ENCODE assay signal across 8 cellular contexts in genomic region chr1:224747578-224747977, GRCh38.
DNase-seq lines count a peak whose midpoint lies in the region; ATAC-seq, FAIRE-seq and TF ChIP-seq lines count a peak whose summit lies in the region.

No MANE protein-coding gene starts in this region.

- no peak overlapping the region for H2AK5ac ChIP-seq in IMR-90 (ENCODE audit: low read depth, low read length)

- no peak overlapping the region for H3K9ac ChIP-seq in IMR-90 (ENCODE audit: low read depth, low read length)
- H3K9ac ChIP-seq in GM12878 (ENCODE audit: control insufficient read depth, insufficient read depth, low read length), result no peak overlapping the region
- H3K9ac ChIP-seq in Karpas-422 (ENCODE audit: low read length), result no peak overlapping the region

- dilution Hi-C loops in IMR-90 (cut with HindIII; ENCODE audit: low sequenced_read_pairs, unreplicated experiment), result no loop called here

- H3K14ac ChIP-seq in IMR-90 (replicated peaks; ENCODE audit: low read depth, low read length), result no peak overlapping the region

- H3K79me2 ChIP-seq in GM12878 (ENCODE audit: control insufficient read depth, insufficient read depth, low read length) (no peaks in the 10 kb centered on the region), Karpas-422 (ENCODE audit: low read length) (no peaks in the 10 kb centered on the region)

- H2AFZ ChIP-seq in IMR-90 (replicated peaks; ENCODE audit: low read length, poor library complexity) (no peak overlapping the region), GM12878 (ENCODE audit: control insufficient read depth, low read depth, low read length) (no peak overlapping the region), Karpas-422 (ENCODE audit: low read length) (no peak overlapping the region)

- H3K4ac ChIP-seq in IMR-90 (ENCODE audit: low read depth, low read length), result no peak overlapping the region

- H3K4me1 ChIP-seq in IMR-90 (ENCODE audit: control insufficient read depth, insufficient read depth, low read length) (no peaks in the 10 kb centered on the region), GM12878 (ENCODE audit: control insufficient read depth, insufficient read depth, low read length) (peaks cover 53% of the 10 kb centered on the region), Karpas-422 (ENCODE audit: low read length) (no peaks in the 10 kb centered on the region)

- H3K23ac ChIP-seq in IMR-90 (ENCODE audit: low read depth, low read length), result no peak overlapping the region

- no TSS peak for BruUV-seq in IMR-90 (replicated peaks; lab: Mats Ljungman, UMichigan)
- BruUV-seq in GM12878 (replicated peaks; lab: Mats Ljungman, UMichigan), result no TSS peak

- RAD21 ChIA-PET in GM12878 (lab: Charles Lee; ENCODE audit: unreplicated experiment), result interaction anchor here (1.0 to 13.1 kb wide), 6 partner anchors 11 to 134 kb away, joined by 4 to 174 read pairs (median 5); no protein-coding TSS in a partner anchor

- H4K20me1 ChIP-seq in IMR-90 (ENCODE audit: insufficient read depth, low read length) (no peaks in the 10 kb centered on the region), GM12878 (ENCODE audit: control insufficient read depth, insufficient read depth) (no peaks in the 10 kb centered on the region), Karpas-422 (ENCODE audit: insufficient read depth, low read depth, low read length) (no peaks in the 10 kb centered on the region)

- TF ChIP-seq CTCF in GM20000 (IDR thresholded peaks at IDR 0.05; ENCODE audit: extremely low read depth, missing control alignments), result no peak
- no peak for TF ChIP-seq CTCF in IMR-90 (conservative IDR thresholded peaks at IDR 0.05; ENCODE audit: low read depth, low read length)
- no peak for TF ChIP-seq CTCF in GM12878 (IDR thresholded peaks at IDR 0.05 in 2 of 3, conservative IDR thresholded peaks at IDR 0.05 in 1 of 3; ENCODE audit: control insufficient read depth in 2 of 3, extremely low read depth in 1 of 3, insufficient read depth in 1 of 3, low read depth in 3 of 3, low read length in 3 of 3)

- H3K36me3 ChIP-seq in IMR-90 (ENCODE audit: control insufficient read depth, insufficient read depth, low read length) (no peaks in the 10 kb centered on the region), GM12878 (ENCODE audit: control insufficient read depth in 2 of 2, insufficient read depth in 2 of 2, low read length in 1 of 2) (no peaks in the 10 kb centered on the region), Karpas-422 (ENCODE audit: insufficient read depth, low read length) (no peaks in the 10 kb centered on the region)

- POLR2A ChIA-PET in IMR-90 (lab: Charles Lee; ENCODE audit: unreplicated experiment) (no interaction called here), GM12878 (lab: Charles Lee) (interaction anchor here (0.6 to 5.2 kb wide), 4 partner anchors 8 to 148 kb away, joined by 3 to 34 read pairs (median 10); no protein-coding TSS in a partner anchor)

- intact Hi-C loops in IMR-90 (cut with micrococcal nuclease), result no loop called here
- intact Hi-C loops in GM12878 (cut with micrococcal nuclease; ENCODE audit: unreplicated experiment), result loop anchor here (5.0 kb wide), 1 partner anchor 35 kb away; no protein-coding TSS in a partner anchor

- TF ChIP-seq POLR2A in IMR-90 (IDR thresholded peaks at IDR 0.05; ENCODE audit: low read depth, low read length) (no peak), GM12878 (IDR thresholded peaks at IDR 0.05; ENCODE audit: low read depth, low read length) (no peak)

- H3K27ac ChIP-seq in IMR-90 (ENCODE audit: insufficient read depth, low read length) (no peak overlapping the region), GM12878 (ENCODE audit: control insufficient read depth, insufficient read depth) (no peak overlapping the region), Karpas-422 (ENCODE audit: low read length) (no peak overlapping the region)

- no peak for TF ChIP-seq RAD21 in IMR-90 (IDR thresholded peaks at IDR 0.05; ENCODE audit: low read length)
- TF ChIP-seq RAD21 in GM12878 (IDR thresholded peaks at IDR 0.05; ENCODE audit: insufficient read depth, low read depth, low read length), result no peak

- DNase-seq in COR-L47 (lab: John Stamatoyannopoulos, UW), result peak; percentile 30
- DNase-seq in GM20000 (ENCODE audit: low spot score), result peak; percentile 51
- peak; percentile 29 for DNase-seq in IMR-90
- DNase-seq in GM12878 (ENCODE audit: low read depth, low spot score), result no peak
- DNase-seq in central memory CD4-positive, alpha-beta T cell, result no peak
- DNase-seq in SHP77 treated with DMSO at 0.1 percent for 48 hours (lab: John Stamatoyannopoulos, UW), result no peak
- DNase-seq in activated effector memory CD4-positive, alpha-beta T cell treated with Interleukin-2 at 50 U/mL for 16 hours, result no peak
- no peak for DNase-seq in Karpas-422

- H3K79me1 ChIP-seq in IMR-90 (ENCODE audit: low read depth in 1 of 2, low read length in 2 of 2), result no peaks in the 10 kb centered on the region

- no peak overlapping the region for H2BK120ac ChIP-seq in IMR-90 (ENCODE audit: low read depth, low read length)

- H3K9me3 ChIP-seq in IMR-90 (ENCODE audit: control insufficient read depth, insufficient read depth, low read length), result no peaks in the 10 kb centered on the region
- no peaks in the 10 kb centered on the region; the same call in 1 of the 3 replicates for H3K9me3 ChIP-seq in GM12878 (replicated peaks; ENCODE audit: control insufficient read depth, insufficient read depth, low read length)
- no peaks in the 10 kb centered on the region for H3K9me3 ChIP-seq in Karpas-422 (ENCODE audit: low read length)

- no peak overlapping the region for H3K18ac ChIP-seq in IMR-90 (ENCODE audit: low read depth, low read length)

- no peak overlapping the region for H2BK20ac ChIP-seq in IMR-90 (ENCODE audit: low read depth, low read length)

- H3K27me3 ChIP-seq in IMR-90 (ENCODE audit: control insufficient read depth, insufficient read depth, low read length) (no peaks in the 10 kb centered on the region), GM12878 (replicated peaks in 1 of 2; ENCODE audit: control insufficient read depth in 2 of 2, insufficient read depth in 2 of 2, low read length in 1 of 2) (no peaks in the 10 kb centered on the region), Karpas-422 (ENCODE audit: low read length) (0 out of 2 replicates have a peak, but pooled peaks cover 4% of the 10 kb centered on the region)

- no peaks in the 10 kb centered on the region for H3K9me2 ChIP-seq in Karpas-422 (replicated peaks; ENCODE audit: insufficient read depth, low read length)

- TF ChIP-seq EP300 in GM12878 (IDR thresholded peaks at IDR 0.05; ENCODE audit: borderline replicate concordance in 1 of 2, control insufficient read depth in 1 of 2, low read depth in 2 of 2, low read length in 2 of 2), result no peak

- no CpG with 5 or more reads among the region's 4 CpGs for WGBS in IMR-90 (ENCODE audit: extremely low coverage in 2 of 2, insufficient read length in 1 of 2), 2 experiments
- WGBS in GM12878 (ENCODE audit: insufficient coverage, insufficient replicate concordance, low lambda C conversion rate, missing lambda C conversion rate), result 43% methylated on average over 4 of the region's 4 CpGs

- no peak for FAIRE-seq in GM12878 (lab: Jason Lieb, UNC)

- no peak overlapping the region for H4K8ac ChIP-seq in IMR-90 (ENCODE audit: low read depth in 2 of 2, low read length in 2 of 2)

- H3K4me3 ChIP-seq in IMR-90 (ENCODE audit: insufficient read depth, low read depth, low read length), result no peak overlapping the region
- H3K4me3 ChIP-seq in GM12878, result no peak overlapping the region
- no peak overlapping the region for H3K4me3 ChIP-seq in Karpas-422 (ENCODE audit: low read length)

- SMC1A ChIA-PET in GM12878 (lab: Charles Lee; ENCODE audit: uncharacterized antibody, unreplicated experiment), result interaction anchor here (1.0 to 8.5 kb wide), 10 partner anchors 11 to 104 kb away, joined by 3 to 135 read pairs (median 10); no protein-coding TSS in a partner anchor

- no peak overlapping the region for H2AK9ac ChIP-seq in IMR-90 (replicated peaks; ENCODE audit: low read depth, low read length, poor library complexity)

- ATAC-seq in IMR-90 (ENCODE audit: low read depth) (no peak), GM12878 (peak; percentile 45)

- no peak overlapping the region for H4K91ac ChIP-seq in IMR-90 (ENCODE audit: insufficient read depth, low read depth, low read length)

- CTCF ChIA-PET in IMR-90 (lab: Yijun Ruan, JAX), result no interaction called here
- CTCF ChIA-PET in GM12878 (lab: Yijun Ruan, JAX), result interaction anchor here (2.9 to 4.3 kb wide), 4 partner anchors 11 to 104 kb away, joined by 7 to 28 read pairs (median 17); no protein-coding TSS in a partner anchor

- no peak overlapping the region for H4K5ac ChIP-seq in IMR-90 (ENCODE audit: low read depth, low read length)

- H2BK5ac ChIP-seq in IMR-90 (ENCODE audit: low read depth, low read length, poor library complexity, severe bottlenecking), result no peak overlapping the region

- in situ Hi-C loops in IMR-90 (cut with MboI; ENCODE audit: low sequenced_read_pairs) (no loop called here), GM12878 (cut with MboI) (no loop called here)

- H2BK15ac ChIP-seq in IMR-90 (ENCODE audit: low read depth, low read length), result no peak overlapping the region

- no peaks in the 10 kb centered on the region; the same call in 1 of the 2 replicates for H3K9me1 ChIP-seq in IMR-90 (ENCODE audit: insufficient read depth, low read length)

- H3K4me2 ChIP-seq in IMR-90 (ENCODE audit: low read depth, low read length), result no peak overlapping the region
- H3K4me2 ChIP-seq in GM12878 (ENCODE audit: control insufficient read depth, insufficient read depth), result no peak overlapping the region
- H3K4me2 ChIP-seq in Karpas-422 (ENCODE audit: low read depth, low read length, poor library complexity, severe bottlenecking), result no peak overlapping the region

- no peak overlapping the region for H3K56ac ChIP-seq in IMR-90 (ENCODE audit: extremely low read depth, insufficient read depth, low read length)

TF ChIP-seq in IMR-90, 13 proteins besides CTCF, POLR2A, EP300 and RAD21 (continues in another document):
- TF ChIP-seq CHD1 (IDR thresholded peaks at IDR 0.05; ENCODE audit: low read depth, low read length) (no peak), MXI1 (IDR thresholded peaks at IDR 0.05; ENCODE audit: borderline replicate concordance, low read depth, low read length) (no peak)

Comparison
In these comparisons a context has a peak if more than half of its experiments do, and no peak if none do; other contexts are left out.
1. DNase-seq: peak in COR-L47 (single experiment), GM20000 (single experiment) and IMR-90 (single experiment); none in GM12878 (single experiment), central memory CD4-positive, alpha-beta T cell (single experiment), SHP77 treated with DMSO at 0.1 percent for 48 hours (single experiment), activated effector memory CD4-positive, alpha-beta T cell treated with Interleukin-2 at 50 U/mL for 16 hours (single experiment) and Karpas-422 (single experiment).